In genomic region chr16:88065747-88066142, GRCh38 we compare ENCODE assay signal across 25 cellular contexts.
DNase-seq lines count a peak whose midpoint lies in the region; ATAC-seq and TF ChIP-seq lines count a peak whose summit lies in the region.
"Had no signal": no experiment of that assay in that cellular context is flagged by ENCODE, and none has a peak within 500 bp of the region (broad histone marks: within the 10 kb centered on the region; RNA-seq: fewer than 3 reads in every experiment).

No MANE protein-coding gene starts in this region.

- DNase-seq in heart left ventricle (peak in 3 of 5 donors; percentile 12 to 40 (median 25)), right atrium auricular region (ENCODE audit: low spot score) (no peak), mesothelial cell of epicardium (ENCODE audit: low spot score in 2 of 2, unreplicated experiment in 2 of 2) (peak in 1 of 2 experiments; percentile 17)
- no peak for DNase-seq in activated naive CD4-positive, alpha-beta T cell treated with anti-CD3 and anti-CD28 coated beads, Interleukin-2, amount 50 U/mL, for 72 hours (ENCODE audit: low spot score in 2 of 2)
- no peak for DNase-seq in activated effector memory CD4-positive, alpha-beta T cell treated with Interleukin-2 at 50 U/mL for 16 hours
- DNase-seq: AML-193; Caco-2; CD4-positive, alpha-beta T cell; DMS153; EL; H7; MV-4-11; NCI-H187; NCI-H2107; NCI-H2227 treated with DMSO at 0.1 percent for 48 hours; NCI-H82; PC-3 had no signal

- WGBS in heart left ventricle, 4 donors, result 90 to 97% (median 97%) methylated on average over 9 to 15 of the region's 15 CpGs

- no peak for ATAC-seq in heart left ventricle
- no peak for ATAC-seq in stimulated activated memory B cell treated with anti-CD40 and anti-IgM and Interleukin-4, amounts not matched to agents 10 μg/mL and 1 μg/mL and 100 μg/mL, for 72 hours
- no peak for ATAC-seq in activated naive CD4-positive, alpha-beta T cell treated with anti-CD3 and anti-CD28 coated beads, Interleukin-2, amount 50 U/mL, for 72 hours
- no peak for ATAC-seq in HG03045 (IDR thresholded peaks at IDR 0.05; ENCODE audit: unreplicated experiment)
- ATAC-seq: PC-3 had no signal

- no peak overlapping the region for H3K4me2 ChIP-seq in OCI-LY1 (ENCODE audit: low read length)
- H3K4me2 ChIP-seq: KMS-11 had no signal

- no peaks in the 10 kb centered on the region for H4K20me1 ChIP-seq in OCI-LY1 (ENCODE audit: insufficient read depth, low read length)

- H2AFZ ChIP-seq in OCI-LY1 (ENCODE audit: low read length), result no peak overlapping the region

- H3K27me3 ChIP-seq in heart left ventricle (no peaks in the 10 kb centered on the region), right atrium auricular region (no peaks in the 10 kb centered on the region), OCI-LY1 (ENCODE audit: insufficient read depth, low read length) (no peaks in the 10 kb centered on the region)
- H3K27me3 ChIP-seq: SJSA1 had no signal

- no peak for TF ChIP-seq POLR2A in heart left ventricle (IDR thresholded peaks at IDR 0.05)

- intact Hi-C loops in heart left ventricle (cut with DNase I), result no loop called here

- no peak overlapping the region for H3K27ac ChIP-seq in heart left ventricle
- no peak overlapping the region for H3K27ac ChIP-seq in right atrium auricular region
- H3K27ac ChIP-seq in OCI-LY1 (ENCODE audit: low read depth, low read length, poor library complexity, severe bottlenecking), result peak overlapping the region; percentile 98
- H3K27ac ChIP-seq: 22Rv1, HL-60, KMS-11, RWPE1, SJSA1 had no signal

- H3K4me3 Mint-ChIP-seq in mesothelial cell of epicardium, result no peak overlapping the region
- H3K4me3 Mint-ChIP-seq in stimulated activated memory B cell treated with anti-CD40 and anti-IgM and Interleukin-4, amounts not matched to agents 10 μg/mL and 1 μg/mL and 100 μg/mL, for 72 hours, result no peak overlapping the region
- H3K4me3 Mint-ChIP-seq: CD4-positive, alpha-beta T cell had no signal

- H3K79me2 ChIP-seq in OCI-LY1 (ENCODE audit: insufficient read depth, low read length), result no peaks in the 10 kb centered on the region

- TF ChIP-seq CTCF in heart left ventricle (IDR thresholded peaks at IDR 0.05) (no peak), right atrium auricular region (IDR thresholded peaks at IDR 0.05) (no peak), OCI-LY1 (IDR thresholded peaks at IDR 0.05; ENCODE audit: low read length) (no peak), mesothelial cell of epicardium (IDR thresholded peaks at IDR 0.05; ENCODE audit: unreplicated experiment) (no peak)

- no peaks in the 10 kb centered on the region for H3K9me3 Mint-ChIP-seq in mesothelial cell of epicardium
- H3K9me3 Mint-ChIP-seq in stimulated activated memory B cell treated with anti-CD40 and anti-IgM and Interleukin-4, amounts not matched to agents 10 μg/mL and 1 μg/mL and 100 μg/mL, for 72 hours, result no peaks in the 10 kb centered on the region
- no peaks in the 10 kb centered on the region for H3K9me3 Mint-ChIP-seq in activated naive CD4-positive, alpha-beta T cell treated with anti-CD3 and anti-CD28 coated beads, Interleukin-2, amount 50 U/mL, for 72 hours
- H3K9me3 Mint-ChIP-seq: CD4-positive, alpha-beta T cell had no signal

- H3K27ac Mint-ChIP-seq in mesothelial cell of epicardium, result peak overlapping the region; percentile 43
- H3K27ac Mint-ChIP-seq in stimulated activated memory B cell treated with anti-CD40 and anti-IgM and Interleukin-4, amounts not matched to agents 10 μg/mL and 1 μg/mL and 100 μg/mL, for 72 hours, result peak overlapping the region; percentile 60
- peak overlapping the region in 1 of 2 donors; percentile 70 for H3K27ac Mint-ChIP-seq in activated naive CD4-positive, alpha-beta T cell treated with anti-CD3 and anti-CD28 coated beads, Interleukin-2, amount 50 U/mL, for 72 hours
- H3K27ac Mint-ChIP-seq: CD4-positive, alpha-beta T cell had no signal

- H3K36me3 Mint-ChIP-seq in mesothelial cell of epicardium, result peaks cover 16% of the 10 kb centered on the region
- peaks cover 44% of the 10 kb centered on the region for H3K36me3 Mint-ChIP-seq in stimulated activated memory B cell treated with anti-CD40 and anti-IgM and Interleukin-4, amounts not matched to agents 10 μg/mL and 1 μg/mL and 100 μg/mL, for 72 hours
- H3K36me3 Mint-ChIP-seq in activated naive CD4-positive, alpha-beta T cell treated with anti-CD3 and anti-CD28 coated beads, Interleukin-2, amount 50 U/mL, for 72 hours, result peaks cover 0 to 5% of the 10 kb centered on the region in 2 donors

- no peak overlapping the region for H3K4me3 ChIP-seq in heart left ventricle
- no peak overlapping the region for H3K4me3 ChIP-seq in right atrium auricular region
- H3K4me3 ChIP-seq in OCI-LY1 (ENCODE audit: low read depth, low read length, poor library complexity, severe bottlenecking), result no peak overlapping the region
- H3K4me3 ChIP-seq: SJSA1 had no signal

- no peaks in the 10 kb centered on the region for H3K9me3 ChIP-seq in heart left ventricle
- H3K9me3 ChIP-seq in right atrium auricular region, result no peaks in the 10 kb centered on the region
- H3K9me3 ChIP-seq in OCI-LY1 (ENCODE audit: low read length), result no peaks in the 10 kb centered on the region
- H3K9me3 ChIP-seq: Caco-2, SJSA1 had no signal

- H3K9me2 ChIP-seq in OCI-LY1 (ENCODE audit: low read depth, low read length), result no peaks in the 10 kb centered on the region

- peaks cover 0 to 43% (median 15%) of the 10 kb centered on the region in 9 donors for H3K36me3 ChIP-seq in heart left ventricle
- H3K36me3 ChIP-seq in right atrium auricular region, result peaks cover 16% of the 10 kb centered on the region
- H3K36me3 ChIP-seq in OCI-LY1 (ENCODE audit: insufficient read depth, low read length), result peaks cover 9% of the 10 kb centered on the region

- no peak overlapping the region; the same call in 1 of the 2 replicates for H3K9ac ChIP-seq in OCI-LY1 (ENCODE audit: low read length)
- H3K9ac ChIP-seq: KMS-11 had no signal

- H3F3A ChIP-seq in OCI-LY1 (ENCODE audit: insufficient read depth, low read length), result no peaks in the 10 kb centered on the region; the same call in 1 of the 2 replicates

- H3K4me1 ChIP-seq in heart left ventricle, result peaks cover 0 to 22% (median 12%) of the 10 kb centered on the region in 12 donors
- peaks cover 0 to 24% of the 10 kb centered on the region in 2 donors for H3K4me1 ChIP-seq in right atrium auricular region
- peaks cover 55% of the 10 kb centered on the region for H3K4me1 ChIP-seq in OCI-LY1 (ENCODE audit: insufficient read depth, low read length, severe bottlenecking)
- H3K4me1 ChIP-seq: Caco-2 had no signal

- no peaks in the 10 kb centered on the region for H3K27me3 Mint-ChIP-seq in mesothelial cell of epicardium (ENCODE audit: low read depth)
- H3K27me3 Mint-ChIP-seq in stimulated activated memory B cell treated with anti-CD40 and anti-IgM and Interleukin-4, amounts not matched to agents 10 μg/mL and 1 μg/mL and 100 μg/mL, for 72 hours, result no peaks in the 10 kb centered on the region
- H3K27me3 Mint-ChIP-seq: CD4-positive, alpha-beta T cell had no signal

- peaks cover 25% of the 10 kb centered on the region for H3K4me1 Mint-ChIP-seq in mesothelial cell of epicardium
- H3K4me1 Mint-ChIP-seq in stimulated activated memory B cell treated with anti-CD40 and anti-IgM and Interleukin-4, amounts not matched to agents 10 μg/mL and 1 μg/mL and 100 μg/mL, for 72 hours, result peaks cover 42% of the 10 kb centered on the region

Comparison
In these comparisons a context has a peak if more than half of its experiments do, and no peak if none do; other contexts are left out.
1. DNase-seq: peak in heart left ventricle (3 of 5); none in right atrium auricular region (single experiment), activated naive CD4-positive, alpha-beta T cell treated with anti-CD3 and anti-CD28 coated beads, Interleukin-2, amount 50 U/mL, for 72 hours (0 of 2) and activated effector memory CD4-positive, alpha-beta T cell treated with Interleukin-2 at 50 U/mL for 16 hours (single experiment).